Comparison of ENCODE assay signal across 2 cellular contexts in the genomic region with DNA sequence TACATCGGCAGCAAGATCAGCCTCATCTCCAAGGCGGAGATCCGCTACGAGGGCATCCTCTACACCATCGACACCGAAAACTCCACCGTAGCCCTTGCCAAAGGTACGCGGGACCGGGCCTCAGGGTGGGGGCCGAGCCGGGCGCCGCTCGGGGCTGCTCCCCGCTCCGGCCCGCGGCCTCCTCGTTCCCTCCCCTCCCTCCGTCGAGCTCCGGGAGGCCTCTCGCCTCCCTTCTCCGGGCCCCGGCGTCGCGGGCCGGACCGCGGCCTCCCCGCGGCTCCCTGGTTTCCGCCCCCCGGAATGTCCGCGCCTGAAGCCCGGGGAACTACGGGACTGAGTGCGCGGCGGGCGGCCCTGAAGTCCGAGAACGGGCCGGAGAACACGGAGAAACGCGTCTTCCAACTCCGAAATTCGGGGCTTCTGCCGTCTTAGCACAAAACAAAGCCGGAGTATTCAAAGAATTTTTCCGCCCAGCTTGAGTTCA.
TF ChIP-seq lines count a peak whose summit lies in the region.

No MANE protein-coding gene starts in this region.

TF ChIP-seq in HEK293, 187 proteins besides CTCF, POLR2A, EP300 and RAD21 (continues in another document):
- TF ChIP-seq ZNF335 (tag by site-specific recombination; conservative IDR thresholded peaks at IDR 0.05): no peak
- TF ChIP-seq ZNF555 (tag by site-specific recombination; conservative IDR thresholded peaks at IDR 0.05): no peak
- TF ChIP-seq, protein P1, sequence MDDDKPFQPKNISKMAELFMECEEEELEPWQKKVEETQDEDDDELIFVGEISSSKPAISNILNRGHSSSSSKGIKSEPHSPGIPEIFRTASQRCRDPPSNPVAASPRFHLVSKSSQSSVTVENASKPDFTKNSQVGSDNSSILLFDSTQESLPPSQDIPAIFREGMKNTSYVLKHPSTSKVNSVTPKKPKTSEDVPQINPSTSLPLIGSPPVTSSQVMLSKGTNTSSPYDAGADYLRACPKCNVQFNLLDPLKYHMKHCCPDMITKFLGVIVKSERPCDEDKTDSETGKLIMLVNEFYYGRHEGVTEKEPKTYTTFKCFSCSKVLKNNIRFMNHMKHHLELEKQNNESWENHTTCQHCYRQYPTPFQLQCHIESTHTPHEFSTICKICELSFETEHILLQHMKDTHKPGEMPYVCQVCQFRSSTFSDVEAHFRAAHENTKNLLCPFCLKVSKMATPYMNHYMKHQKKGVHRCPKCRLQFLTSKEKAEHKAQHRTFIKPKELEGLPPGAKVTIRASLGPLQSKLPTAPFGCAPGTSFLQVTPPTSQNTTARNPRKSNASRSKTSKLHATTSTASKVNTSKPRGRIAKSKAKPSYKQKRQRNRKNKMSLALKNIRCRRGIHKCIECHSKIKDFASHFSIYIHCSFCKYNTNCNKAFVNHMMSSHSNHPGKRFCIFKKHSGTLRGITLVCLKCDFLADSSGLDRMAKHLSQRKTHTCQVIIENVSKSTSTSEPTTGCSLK (tag by site-specific recombination; IDR thresholded peaks at IDR 0.05): peak; percentile 86; the same call in 1 of the 2 replicates
- TF ChIP-seq, protein P2, sequence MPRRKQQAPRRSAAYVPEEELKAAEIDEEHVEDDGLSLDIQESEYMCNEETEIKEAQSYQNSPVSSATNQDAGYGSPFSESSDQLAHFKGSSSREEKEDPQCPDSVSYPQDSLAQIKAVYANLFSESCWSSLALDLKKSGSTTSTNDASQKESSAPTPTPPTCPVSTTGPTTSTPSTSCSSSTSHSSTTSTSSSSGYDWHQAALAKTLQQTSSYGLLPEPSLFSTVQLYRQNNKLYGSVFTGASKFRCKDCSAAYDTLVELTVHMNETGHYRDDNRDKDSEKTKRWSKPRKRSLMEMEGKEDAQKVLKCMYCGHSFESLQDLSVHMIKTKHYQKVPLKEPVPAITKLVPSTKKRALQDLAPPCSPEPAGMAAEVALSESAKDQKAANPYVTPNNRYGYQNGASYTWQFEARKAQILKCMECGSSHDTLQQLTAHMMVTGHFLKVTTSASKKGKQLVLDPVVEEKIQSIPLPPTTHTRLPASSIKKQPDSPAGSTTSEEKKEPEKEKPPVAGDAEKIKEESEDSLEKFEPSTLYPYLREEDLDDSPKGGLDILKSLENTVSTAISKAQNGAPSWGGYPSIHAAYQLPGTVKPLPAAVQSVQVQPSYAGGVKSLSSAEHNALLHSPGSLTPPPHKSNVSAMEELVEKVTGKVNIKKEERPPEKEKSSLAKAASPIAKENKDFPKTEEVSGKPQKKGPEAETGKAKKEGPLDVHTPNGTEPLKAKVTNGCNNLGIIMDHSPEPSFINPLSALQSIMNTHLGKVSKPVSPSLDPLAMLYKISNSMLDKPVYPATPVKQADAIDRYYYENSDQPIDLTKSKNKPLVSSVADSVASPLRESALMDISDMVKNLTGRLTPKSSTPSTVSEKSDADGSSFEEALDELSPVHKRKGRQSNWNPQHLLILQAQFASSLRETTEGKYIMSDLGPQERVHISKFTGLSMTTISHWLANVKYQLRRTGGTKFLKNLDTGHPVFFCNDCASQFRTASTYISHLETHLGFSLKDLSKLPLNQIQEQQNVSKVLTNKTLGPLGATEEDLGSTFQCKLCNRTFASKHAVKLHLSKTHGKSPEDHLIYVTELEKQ (tag by site-specific recombination; IDR thresholded peaks at IDR 0.05; ENCODE audit: borderline replicate concordance): no peak
- TF ChIP-seq REPIN1 (tag by site-specific recombination; IDR thresholded peaks at IDR 0.05; ENCODE audit: low read depth): no peak
- TF ChIP-seq MZF1 (tag by site-specific recombination; IDR thresholded peaks at IDR 0.05; ENCODE audit: borderline replicate concordance): no peak
- peak; percentile 21; the same call in 1 of the 2 replicates for TF ChIP-seq ZBTB7A (tag by site-specific recombination; IDR thresholded peaks at IDR 0.05; ENCODE audit: low read depth)
- peak; percentile 86; the same call in 1 of the 2 replicates for TF ChIP-seq ZNF561 (tag by site-specific recombination; IDR thresholded peaks at IDR 0.05; ENCODE audit: borderline replicate concordance)
- TF ChIP-seq, protein P3, sequence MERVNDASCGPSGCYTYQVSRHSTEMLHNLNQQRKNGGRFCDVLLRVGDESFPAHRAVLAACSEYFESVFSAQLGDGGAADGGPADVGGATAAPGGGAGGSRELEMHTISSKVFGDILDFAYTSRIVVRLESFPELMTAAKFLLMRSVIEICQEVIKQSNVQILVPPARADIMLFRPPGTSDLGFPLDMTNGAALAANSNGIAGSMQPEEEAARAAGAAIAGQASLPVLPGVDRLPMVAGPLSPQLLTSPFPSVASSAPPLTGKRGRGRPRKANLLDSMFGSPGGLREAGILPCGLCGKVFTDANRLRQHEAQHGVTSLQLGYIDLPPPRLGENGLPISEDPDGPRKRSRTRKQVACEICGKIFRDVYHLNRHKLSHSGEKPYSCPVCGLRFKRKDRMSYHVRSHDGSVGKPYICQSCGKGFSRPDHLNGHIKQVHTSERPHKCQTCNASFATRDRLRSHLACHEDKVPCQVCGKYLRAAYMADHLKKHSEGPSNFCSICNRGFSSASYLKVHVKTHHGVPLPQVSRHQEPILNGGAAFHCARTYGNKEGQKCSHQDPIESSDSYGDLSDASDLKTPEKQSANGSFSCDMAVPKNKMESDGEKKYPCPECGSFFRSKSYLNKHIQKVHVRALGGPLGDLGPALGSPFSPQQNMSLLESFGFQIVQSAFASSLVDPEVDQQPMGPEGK (tag by site-specific recombination; IDR thresholded peaks at IDR 0.05): peak; percentile 73
- TF ChIP-seq, protein P4, sequence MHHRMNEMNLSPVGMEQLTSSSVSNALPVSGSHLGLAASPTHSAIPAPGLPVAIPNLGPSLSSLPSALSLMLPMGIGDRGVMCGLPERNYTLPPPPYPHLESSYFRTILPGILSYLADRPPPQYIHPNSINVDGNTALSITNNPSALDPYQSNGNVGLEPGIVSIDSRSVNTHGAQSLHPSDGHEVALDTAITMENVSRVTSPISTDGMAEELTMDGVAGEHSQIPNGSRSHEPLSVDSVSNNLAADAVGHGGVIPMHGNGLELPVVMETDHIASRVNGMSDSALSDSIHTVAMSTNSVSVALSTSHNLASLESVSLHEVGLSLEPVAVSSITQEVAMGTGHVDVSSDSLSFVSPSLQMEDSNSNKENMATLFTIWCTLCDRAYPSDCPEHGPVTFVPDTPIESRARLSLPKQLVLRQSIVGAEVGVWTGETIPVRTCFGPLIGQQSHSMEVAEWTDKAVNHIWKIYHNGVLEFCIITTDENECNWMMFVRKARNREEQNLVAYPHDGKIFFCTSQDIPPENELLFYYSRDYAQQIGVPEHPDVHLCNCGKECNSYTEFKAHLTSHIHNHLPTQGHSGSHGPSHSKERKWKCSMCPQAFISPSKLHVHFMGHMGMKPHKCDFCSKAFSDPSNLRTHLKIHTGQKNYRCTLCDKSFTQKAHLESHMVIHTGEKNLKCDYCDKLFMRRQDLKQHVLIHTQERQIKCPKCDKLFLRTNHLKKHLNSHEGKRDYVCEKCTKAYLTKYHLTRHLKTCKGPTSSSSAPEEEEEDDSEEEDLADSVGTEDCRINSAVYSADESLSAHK (tag by site-specific recombination; IDR thresholded peaks at IDR 0.05): peak; percentile 9; the same call in 1 of the 2 replicates
- TF ChIP-seq ZNF501 (tag by site-specific recombination; IDR thresholded peaks at IDR 0.05): no peak; the same call in 1 of the 2 replicates

TF ChIP-seq in HepG2, 621 proteins besides CTCF, POLR2A, EP300 and RAD21 (continues in another document):
- peak; percentile 46 for TF ChIP-seq ZNF777 (CRISPR knock-in tag; IDR thresholded peaks at IDR 0.05)
- TF ChIP-seq, protein P5, sequence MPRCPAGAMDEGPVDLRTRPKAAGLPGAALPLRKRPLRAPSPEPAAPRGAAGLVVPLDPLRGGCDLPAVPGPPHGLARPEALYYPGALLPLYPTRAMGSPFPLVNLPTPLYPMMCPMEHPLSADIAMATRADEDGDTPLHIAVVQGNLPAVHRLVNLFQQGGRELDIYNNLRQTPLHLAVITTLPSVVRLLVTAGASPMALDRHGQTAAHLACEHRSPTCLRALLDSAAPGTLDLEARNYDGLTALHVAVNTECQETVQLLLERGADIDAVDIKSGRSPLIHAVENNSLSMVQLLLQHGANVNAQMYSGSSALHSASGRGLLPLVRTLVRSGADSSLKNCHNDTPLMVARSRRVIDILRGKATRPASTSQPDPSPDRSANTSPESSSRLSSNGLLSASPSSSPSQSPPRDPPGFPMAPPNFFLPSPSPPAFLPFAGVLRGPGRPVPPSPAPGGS (CRISPR knock-in tag; IDR thresholded peaks at IDR 0.05): peak; percentile 51; the same call in 1 of the 2 replicates
- no peak for TF ChIP-seq SRY (CRISPR knock-in tag; IDR thresholded peaks at IDR 0.05)
- TF ChIP-seq HIVEP1 (CRISPR knock-in tag; IDR thresholded peaks at IDR 0.05): 0 out of 2 replicates have a peak, but pooled peaks have one; percentile 9
- TF ChIP-seq ZNF850 (CRISPR knock-in tag; conservative IDR thresholded peaks at IDR 0.05): peak; percentile 83; the same call in 1 of the 2 replicates
- no peak for TF ChIP-seq ZNF253 (CRISPR knock-in tag; IDR thresholded peaks at IDR 0.05; ENCODE audit: borderline replicate concordance)
- TF ChIP-seq, protein P6, sequence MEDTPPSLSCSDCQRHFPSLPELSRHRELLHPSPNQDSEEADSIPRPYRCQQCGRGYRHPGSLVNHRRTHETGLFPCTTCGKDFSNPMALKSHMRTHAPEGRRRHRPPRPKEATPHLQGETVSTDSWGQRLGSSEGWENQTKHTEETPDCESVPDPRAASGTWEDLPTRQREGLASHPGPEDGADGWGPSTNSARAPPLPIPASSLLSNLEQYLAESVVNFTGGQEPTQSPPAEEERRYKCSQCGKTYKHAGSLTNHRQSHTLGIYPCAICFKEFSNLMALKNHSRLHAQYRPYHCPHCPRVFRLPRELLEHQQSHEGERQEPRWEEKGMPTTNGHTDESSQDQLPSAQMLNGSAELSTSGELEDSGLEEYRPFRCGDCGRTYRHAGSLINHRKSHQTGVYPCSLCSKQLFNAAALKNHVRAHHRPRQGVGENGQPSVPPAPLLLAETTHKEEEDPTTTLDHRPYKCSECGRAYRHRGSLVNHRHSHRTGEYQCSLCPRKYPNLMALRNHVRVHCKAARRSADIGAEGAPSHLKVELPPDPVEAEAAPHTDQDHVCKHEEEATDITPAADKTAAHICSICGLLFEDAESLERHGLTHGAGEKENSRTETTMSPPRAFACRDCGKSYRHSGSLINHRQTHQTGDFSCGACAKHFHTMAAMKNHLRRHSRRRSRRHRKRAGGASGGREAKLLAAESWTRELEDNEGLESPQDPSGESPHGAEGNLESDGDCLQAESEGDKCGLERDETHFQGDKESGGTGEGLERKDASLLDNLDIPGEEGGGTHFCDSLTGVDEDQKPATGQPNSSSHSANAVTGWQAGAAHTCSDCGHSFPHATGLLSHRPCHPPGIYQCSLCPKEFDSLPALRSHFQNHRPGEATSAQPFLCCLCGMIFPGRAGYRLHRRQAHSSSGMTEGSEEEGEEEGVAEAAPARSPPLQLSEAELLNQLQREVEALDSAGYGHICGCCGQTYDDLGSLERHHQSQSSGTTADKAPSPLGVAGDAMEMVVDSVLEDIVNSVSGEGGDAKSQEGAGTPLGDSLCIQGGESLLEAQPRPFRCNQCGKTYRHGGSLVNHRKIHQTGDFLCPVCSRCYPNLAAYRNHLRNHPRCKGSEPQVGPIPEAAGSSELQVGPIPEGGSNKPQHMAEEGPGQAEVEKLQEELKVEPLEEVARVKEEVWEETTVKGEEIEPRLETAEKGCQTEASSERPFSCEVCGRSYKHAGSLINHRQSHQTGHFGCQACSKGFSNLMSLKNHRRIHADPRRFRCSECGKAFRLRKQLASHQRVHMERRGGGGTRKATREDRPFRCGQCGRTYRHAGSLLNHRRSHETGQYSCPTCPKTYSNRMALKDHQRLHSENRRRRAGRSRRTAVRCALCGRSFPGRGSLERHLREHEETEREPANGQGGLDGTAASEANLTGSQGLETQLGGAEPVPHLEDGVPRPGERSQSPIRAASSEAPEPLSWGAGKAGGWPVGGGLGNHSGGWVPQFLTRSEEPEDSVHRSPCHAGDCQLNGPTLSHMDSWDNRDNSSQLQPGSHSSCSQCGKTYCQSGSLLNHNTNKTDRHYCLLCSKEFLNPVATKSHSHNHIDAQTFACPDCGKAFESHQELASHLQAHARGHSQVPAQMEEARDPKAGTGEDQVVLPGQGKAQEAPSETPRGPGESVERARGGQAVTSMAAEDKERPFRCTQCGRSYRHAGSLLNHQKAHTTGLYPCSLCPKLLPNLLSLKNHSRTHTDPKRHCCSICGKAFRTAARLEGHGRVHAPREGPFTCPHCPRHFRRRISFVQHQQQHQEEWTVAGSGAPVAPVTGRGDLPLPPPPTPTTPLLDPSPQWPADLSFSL (CRISPR knock-in tag; IDR thresholded peaks at IDR 0.05): no peak
- TF ChIP-seq ZNF136 (CRISPR knock-in tag; IDR thresholded peaks at IDR 0.05; ENCODE audit: low read depth): 0 out of 2 replicates have a peak, but pooled peaks have one; percentile 23
- no peak for TF ChIP-seq SALL2 (CRISPR knock-in tag; IDR thresholded peaks at IDR 0.05)
- peak; percentile 22; the same call in 1 of the 2 replicates for TF ChIP-seq ZNF354B (CRISPR knock-in tag; IDR thresholded peaks at IDR 0.05)
- TF ChIP-seq, protein P7, sequence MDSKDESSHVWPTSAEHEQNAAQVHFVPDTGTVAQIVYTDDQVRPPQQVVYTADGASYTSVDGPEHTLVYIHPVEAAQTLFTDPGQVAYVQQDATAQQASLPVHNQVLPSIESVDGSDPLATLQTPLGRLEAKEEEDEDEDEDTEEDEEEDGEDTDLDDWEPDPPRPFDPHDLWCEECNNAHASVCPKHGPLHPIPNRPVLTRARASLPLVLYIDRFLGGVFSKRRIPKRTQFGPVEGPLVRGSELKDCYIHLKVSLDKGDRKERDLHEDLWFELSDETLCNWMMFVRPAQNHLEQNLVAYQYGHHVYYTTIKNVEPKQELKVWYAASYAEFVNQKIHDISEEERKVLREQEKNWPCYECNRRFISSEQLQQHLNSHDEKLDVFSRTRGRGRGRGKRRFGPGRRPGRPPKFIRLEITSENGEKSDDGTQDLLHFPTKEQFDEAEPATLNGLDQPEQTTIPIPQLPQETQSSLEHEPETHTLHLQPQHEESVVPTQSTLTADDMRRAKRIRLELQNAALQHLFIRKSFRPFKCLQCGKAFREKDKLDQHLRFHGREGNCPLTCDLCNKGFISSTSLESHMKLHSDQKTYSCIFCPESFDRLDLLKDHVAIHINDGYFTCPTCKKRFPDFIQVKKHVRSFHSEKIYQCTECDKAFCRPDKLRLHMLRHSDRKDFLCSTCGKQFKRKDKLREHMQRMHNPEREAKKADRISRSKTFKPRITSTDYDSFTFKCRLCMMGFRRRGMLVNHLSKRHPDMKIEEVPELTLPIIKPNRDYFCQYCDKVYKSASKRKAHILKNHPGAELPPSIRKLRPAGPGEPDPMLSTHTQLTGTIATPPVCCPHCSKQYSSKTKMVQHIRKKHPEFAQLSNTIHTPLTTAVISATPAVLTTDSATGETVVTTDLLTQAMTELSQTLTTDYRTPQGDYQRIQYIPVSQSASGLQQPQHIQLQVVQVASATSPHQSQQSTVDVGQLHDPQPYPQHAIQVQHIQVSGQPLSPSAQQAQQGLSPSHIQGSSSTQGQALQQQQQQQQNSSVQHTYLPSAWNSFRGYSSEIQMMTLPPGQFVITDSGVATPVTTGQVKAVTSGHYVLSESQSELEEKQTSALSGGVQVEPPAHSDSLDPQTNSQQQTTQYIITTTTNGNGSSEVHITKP (CRISPR knock-in tag; IDR thresholded peaks at IDR 0.05; ENCODE audit: low read depth): no peak
- TF ChIP-seq, protein P8, sequence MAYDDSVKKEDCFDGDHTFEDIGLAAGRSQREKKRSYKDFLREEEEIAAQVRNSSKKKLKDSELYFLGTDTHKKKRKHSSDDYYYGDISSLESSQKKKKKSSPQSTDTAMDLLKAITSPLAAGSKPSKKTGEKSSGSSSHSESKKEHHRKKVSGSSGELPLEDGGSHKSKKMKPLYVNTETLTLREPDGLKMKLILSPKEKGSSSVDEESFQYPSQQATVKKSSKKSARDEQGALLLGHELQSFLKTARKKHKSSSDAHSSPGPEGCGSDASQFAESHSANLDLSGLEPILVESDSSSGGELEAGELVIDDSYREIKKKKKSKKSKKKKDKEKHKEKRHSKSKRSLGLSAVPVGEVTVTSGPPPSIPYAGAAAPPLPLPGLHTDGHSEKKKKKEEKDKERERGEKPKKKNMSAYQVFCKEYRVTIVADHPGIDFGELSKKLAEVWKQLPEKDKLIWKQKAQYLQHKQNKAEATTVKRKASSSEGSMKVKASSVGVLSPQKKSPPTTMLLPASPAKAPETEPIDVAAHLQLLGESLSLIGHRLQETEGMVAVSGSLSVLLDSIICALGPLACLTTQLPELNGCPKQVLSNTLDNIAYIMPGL (CRISPR knock-in tag; IDR thresholded peaks at IDR 0.05; ENCODE audit: borderline replicate concordance in 1 of 2, low read depth in 1 of 2): peak; percentile 8 to 32; a peak in 1 of 4 replicates
- peak; percentile 46; the same call in 1 of the 2 replicates for TF ChIP-seq CCDC6 (CRISPR knock-in tag; IDR thresholded peaks at IDR 0.05)
